Comparison of ENCODE assay signal across 23 cellular contexts in the genomic region with DNA sequence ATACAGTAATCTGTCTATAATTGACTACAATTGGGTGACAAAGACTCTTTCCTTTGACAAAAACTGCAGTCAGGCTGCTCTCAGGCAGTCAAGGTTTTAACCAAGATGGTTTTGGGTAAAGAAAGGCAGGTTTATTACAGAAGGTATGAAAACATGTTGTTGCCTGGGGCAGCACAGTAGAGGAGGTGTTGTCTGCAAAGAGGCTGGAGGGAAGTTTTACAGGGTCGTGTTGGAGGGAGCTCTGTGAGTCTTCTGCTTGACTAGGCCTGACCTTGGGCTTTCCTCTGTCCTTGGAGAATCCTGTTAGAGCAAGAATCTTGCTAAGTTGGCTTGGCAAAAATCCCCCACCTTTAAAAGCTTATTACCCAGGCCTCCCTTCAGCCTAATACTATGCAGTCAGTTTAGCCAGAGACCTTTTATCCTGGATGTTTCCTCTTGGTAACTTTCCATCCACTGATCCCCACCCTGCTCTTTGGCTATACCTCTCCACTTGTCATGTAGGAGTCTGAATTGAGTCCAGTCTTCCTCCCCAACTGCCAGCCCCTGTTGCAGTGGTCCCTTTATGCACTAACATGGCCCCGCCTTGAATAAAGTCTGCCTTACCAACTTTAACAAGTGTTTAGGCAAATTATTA.
DNase-seq lines count a peak whose midpoint lies in the region; ATAC-seq and TF ChIP-seq lines count a peak whose summit lies in the region.
"Had no signal": no experiment of that assay in that cellular context is flagged by ENCODE, and none has a peak within 500 bp of the region (broad histone marks: within the 10 kb centered on the region; RNA-seq: fewer than 3 reads in every experiment).

No MANE protein-coding gene starts in this region.

- TF ChIP-seq CTCF in cardiac muscle cell (IDR thresholded peaks at IDR 0.05; ENCODE audit: low read depth, low read length) = no peak
- no peak for TF ChIP-seq CTCF in heart left ventricle (IDR thresholded peaks at IDR 0.05)
- TF ChIP-seq CTCF in brain (conservative IDR thresholded peaks at IDR 0.05) = no peak
- TF ChIP-seq CTCF in mesothelial cell of epicardium (IDR thresholded peaks at IDR 0.05; ENCODE audit: unreplicated experiment) = no peak
- TF ChIP-seq CTCF in type B pancreatic cell (conservative IDR thresholded peaks at IDR 0.05) = no peak
- TF ChIP-seq CTCF in transverse colon (IDR thresholded peaks at IDR 0.05) = no peak

- H3K4me3 Mint-ChIP-seq in brain = no peak overlapping the region
- no peak overlapping the region for H3K4me3 Mint-ChIP-seq in mesothelial cell of epicardium
- H3K4me3 Mint-ChIP-seq in type B pancreatic cell = no peak overlapping the region
- H3K4me3 Mint-ChIP-seq: central memory CD8-positive, alpha-beta T cell; naive B cell; stimulated activated naive CD8-positive, alpha-beta T cell treated with anti-CD3 and anti-CD28 coated beads, Interleukin-15, amount 100 ng/mL, for 72 hours had no signal

- H3K36me3 ChIP-seq in cardiac muscle cell (no peaks in the 10 kb centered on the region), heart left ventricle (peaks cover 0 to 45% (median 28%) of the 10 kb centered on the region in 9 donors), transverse colon (peaks cover 0 to 15% (median under 1%) of the 10 kb centered on the region in 4 donors)
- H3K36me3 ChIP-seq: ovary had no signal

- no peaks in the 10 kb centered on the region for H3K9me3 Mint-ChIP-seq in brain
- no peaks in the 10 kb centered on the region for H3K9me3 Mint-ChIP-seq in mesothelial cell of epicardium
- H3K9me3 Mint-ChIP-seq in type B pancreatic cell = no peaks in the 10 kb centered on the region
- H3K9me3 Mint-ChIP-seq: central memory CD8-positive, alpha-beta T cell; IgD-negative memory B cell; naive B cell; stimulated activated naive CD8-positive, alpha-beta T cell treated with anti-CD3 and anti-CD28 coated beads, Interleukin-15, amount 100 ng/mL, for 72 hours had no signal

- no peaks in the 10 kb centered on the region for H3K27me3 ChIP-seq in cardiac muscle cell
- no peaks in the 10 kb centered on the region for H3K27me3 ChIP-seq in heart left ventricle
- H3K27me3 ChIP-seq in transverse colon = no peaks in the 10 kb centered on the region
- H3K27me3 ChIP-seq: ovary had no signal

- no peak for TF ChIP-seq EP300 in transverse colon (IDR thresholded peaks at IDR 0.05; ENCODE audit: low read depth)

- peak overlapping the region in 3 of 5 experiments; percentile 15 to 44 (median 26) for H3K27ac Mint-ChIP-seq in brain
- H3K27ac Mint-ChIP-seq in mesothelial cell of epicardium = peak overlapping the region; percentile 68
- H3K27ac Mint-ChIP-seq in type B pancreatic cell = peak overlapping the region; percentile 32
- H3K27ac Mint-ChIP-seq: IgD-negative memory B cell; stimulated activated naive CD8-positive, alpha-beta T cell treated with anti-CD3 and anti-CD28 coated beads, Interleukin-15, amount 100 ng/mL, for 72 hours had no signal

- H3K4me3 ChIP-seq in cardiac muscle cell (no peak overlapping the region), heart left ventricle (no peak overlapping the region), transverse colon (no peak overlapping the region)
- H3K4me3 ChIP-seq: ovary had no signal

- intact Hi-C loops in heart left ventricle (cut with DNase I) = loop anchor here in 1 of 10 donors (10.0 kb wide), 1 partner anchor 85 kb away; no protein-coding TSS in a partner anchor
- intact Hi-C loops in transverse colon (cut with DNase I; ENCODE audit: low total_unique reads) = no loop called here

- H3K27ac ChIP-seq in cardiac muscle cell (peak overlapping the region; percentile 38), heart left ventricle (peak overlapping the region in 3 of 12 donors; percentile 8 to 33 (median 15)), transverse colon (peak overlapping the region in 2 of 4 donors; percentile 10 to 30)
- H3K27ac ChIP-seq: ovary, RWPE1 had no signal

- H3K4me1 ChIP-seq in cardiac muscle cell (ENCODE audit: low read depth) (peaks cover 16% of the 10 kb centered on the region), heart left ventricle (peaks cover 0 to 30% (median 12%) of the 10 kb centered on the region in 12 donors), transverse colon (peaks cover 0 to 21% (median 13%) of the 10 kb centered on the region in 4 donors)

- no peak for DNase-seq in cardiac muscle cell (ENCODE audit: low read depth in 1 of 2, low spot score in 1 of 2)
- DNase-seq in heart left ventricle = no peak
- no peak for DNase-seq in mesothelial cell of epicardium (ENCODE audit: low spot score in 2 of 2, unreplicated experiment in 2 of 2)
- DNase-seq in type B pancreatic cell (ENCODE audit: extremely low spot score, unreplicated experiment) = no peak
- no peak for DNase-seq in islet precursor cell
- DNase-seq in transverse colon = no peak
- DNase-seq in NCI-H1417 treated with DMSO at 0.1 percent for 48 hours (lab: John Stamatoyannopoulos, UW) = no peak
- DNase-seq: activated CD4-positive, alpha-beta T cell treated with anti-CD3 and anti-CD28 coated beads, Interleukin-2, amount 50 U/mL, for 1 hour; activated gamma-delta T cell; amniotic stem cell; C1 segment of cervical spinal cord; GDM1; naive B cell; NCI-H1930; NCI-H446 treated with DMSO at 0.1 percent for 48 hours; NK-92 treated with Interleukin-12 subunit alpha and Interleukin-12 subunit beta, amount 100 ng/mL, for 24 hours; ovary; stimulated activated CD4-positive, alpha-beta T cell treated with anti-CD3 and anti-CD28 coated beads, Interleukin-2, amount 100 ng/mL, for 24 hours; stimulated activated naive CD8-positive, alpha-beta T cell treated with anti-CD3 and anti-CD28 coated beads, Interleukin-15, amount 100 ng/mL, for 72 hours had no signal

- TF ChIP-seq POLR2A in heart left ventricle (IDR thresholded peaks at IDR 0.05) (no peak), transverse colon (IDR thresholded peaks at IDR 0.05) (no peak)

- 66 to 75% (median 73%) methylated on average over 2 of the region's 2 CpGs for WGBS in heart left ventricle, 4 donors
- 72 to 75% methylated on average over 2 of the region's 2 CpGs for WGBS in transverse colon (ENCODE audit: low coverage in 1 of 2), 2 donors

- no peak for ATAC-seq in heart left ventricle
- ATAC-seq: stimulated activated naive CD8-positive, alpha-beta T cell treated with anti-CD3 and anti-CD28 coated beads, Interleukin-15, amount 100 ng/mL, for 72 hours had no signal

- H3K9me3 ChIP-seq in cardiac muscle cell (ENCODE audit: low read depth) (no peaks in the 10 kb centered on the region), heart left ventricle (no peaks in the 10 kb centered on the region), transverse colon (no peaks in the 10 kb centered on the region)
- H3K9me3 ChIP-seq: ovary had no signal

- in situ Hi-C loops in transverse colon (cut with MboI; ENCODE audit: low pct_ligation_motif_present in 1 of 4, low pct_unique_long_range_greater_than_20kb in 1 of 4, low sequenced_read_pairs in 3 of 4) = no loop called here

- H3K27me3 Mint-ChIP-seq in brain = no peaks in the 10 kb centered on the region
- no peaks in the 10 kb centered on the region for H3K27me3 Mint-ChIP-seq in mesothelial cell of epicardium (ENCODE audit: low read depth)
- H3K27me3 Mint-ChIP-seq in type B pancreatic cell = no peaks in the 10 kb centered on the region
- H3K27me3 Mint-ChIP-seq: central memory CD8-positive, alpha-beta T cell; IgD-negative memory B cell; naive B cell; stimulated activated naive CD8-positive, alpha-beta T cell treated with anti-CD3 and anti-CD28 coated beads, Interleukin-15, amount 100 ng/mL, for 72 hours had no signal

- peaks cover 68% of the 10 kb centered on the region for H3K36me3 Mint-ChIP-seq in brain
- H3K36me3 Mint-ChIP-seq in mesothelial cell of epicardium = peaks cover 42% of the 10 kb centered on the region
- H3K36me3 Mint-ChIP-seq in type B pancreatic cell = peaks cover 43% of the 10 kb centered on the region

- peaks cover 10% of the 10 kb centered on the region for H3K4me1 Mint-ChIP-seq in brain
- H3K4me1 Mint-ChIP-seq in mesothelial cell of epicardium = peaks cover 26% of the 10 kb centered on the region
- H3K4me1 Mint-ChIP-seq in type B pancreatic cell (ENCODE audit: unreplicated experiment) = peaks cover 8% of the 10 kb centered on the region
- H3K4me1 Mint-ChIP-seq: central memory CD8-positive, alpha-beta T cell had no signal
